In genomic region chrY:16157801-16158200, GRCh38 we compare ENCODE assay signal across 23 cellular contexts.
DNase-seq lines count a peak whose midpoint lies in the region; ATAC-seq and TF ChIP-seq lines count a peak whose summit lies in the region.
"Had no signal": no experiment of that assay in that cellular context is flagged by ENCODE, and none has a peak within 500 bp of the region (broad histone marks: within the 10 kb centered on the region; RNA-seq: fewer than 3 reads in every experiment).

No MANE protein-coding gene starts in this region.

- no peak overlapping the region for H3K4me3 Mint-ChIP-seq in activated T-cell treated with anti-CD3 and anti-CD28 coated beads, Interleukin-2, amount 50 U/mL, for 24 hours
- H3K4me3 Mint-ChIP-seq: CD14-positive monocyte; CD4-positive, alpha-beta T cell; CD8-positive, alpha-beta memory T cell; H9 had no signal

- TF ChIP-seq EP300 in esophagus muscularis mucosa (IDR thresholded peaks at IDR 0.05): no peak

- no peaks in the 10 kb centered on the region for H3K9me3 Mint-ChIP-seq in activated T-cell treated with anti-CD3 and anti-CD28 coated beads, Interleukin-2, amount 50 U/mL, for 24 hours
- H3K9me3 Mint-ChIP-seq: CD14-positive monocyte; CD4-positive, alpha-beta T cell; CD8-positive, alpha-beta memory T cell; H9 had no signal

- H3K36me3 ChIP-seq in esophagus muscularis mucosa: no peaks in the 10 kb centered on the region
- H3K36me3 ChIP-seq: BE2C; BLaER1 treated with 17β-estradiol and CSF1 and Interleukin-3, amounts not matched to agents 10 nM and 100 nM had no signal

- H3K27me3 ChIP-seq in foreskin keratinocyte (no peaks in the 10 kb centered on the region), esophagus muscularis mucosa (no peaks in the 10 kb centered on the region)
- H3K27me3 ChIP-seq: BE2C; BLaER1 treated with 17β-estradiol and CSF1 and Interleukin-3, amounts not matched to agents 10 nM and 100 nM had no signal

- ATAC-seq in foreskin keratinocyte: peak; percentile 50
- ATAC-seq: A549, HCT116 had no signal

- no peak overlapping the region for H3K27ac ChIP-seq in foreskin keratinocyte
- no peak overlapping the region for H3K27ac ChIP-seq in esophagus muscularis mucosa (replicated peaks in 1 of 4)
- H3K27ac ChIP-seq: 22Rv1; A549; BLaER1 treated with 17β-estradiol and CSF1 and Interleukin-3, amounts not matched to agents 10 nM and 100 nM; GM23248 had no signal

- H3K4me3 ChIP-seq in esophagus muscularis mucosa: no peak overlapping the region
- H3K4me3 ChIP-seq: A549; BLaER1 treated with 17β-estradiol and CSF1 and Interleukin-3, amounts not matched to agents 10 nM and 100 nM; GM23248 had no signal

- no peaks in the 10 kb centered on the region for H3K9me3 ChIP-seq in esophagus muscularis mucosa
- H3K9me3 ChIP-seq: A549; BE2C; BLaER1 treated with 17β-estradiol and CSF1 and Interleukin-3, amounts not matched to agents 10 nM and 100 nM had no signal

- no peaks in the 10 kb centered on the region for H3K4me1 Mint-ChIP-seq in activated T-cell treated with anti-CD3 and anti-CD28 coated beads, Interleukin-2, amount 50 U/mL, for 24 hours (ENCODE audit: low read depth)
- H3K4me1 Mint-ChIP-seq: CD14-positive monocyte; CD8-positive, alpha-beta memory T cell; H9 had no signal

- no peak for TF ChIP-seq POLR2A in esophagus muscularis mucosa (IDR thresholded peaks at IDR 0.05; ENCODE audit: low read depth)

- H3K36me3 Mint-ChIP-seq in activated T-cell treated with anti-CD3 and anti-CD28 coated beads, Interleukin-2, amount 50 U/mL, for 24 hours (ENCODE audit: low read depth): no peaks in the 10 kb centered on the region
- H3K36me3 Mint-ChIP-seq: CD14-positive monocyte; CD8-positive, alpha-beta memory T cell had no signal

- DNase-seq in A172 (ENCODE audit: low spot score) (peak; percentile 70), HS-5 (ENCODE audit: low read depth) (peak; percentile 25), NCI-H226 (peak; percentile 60), foreskin keratinocyte (peak; percentile 33 to 50), esophagus muscularis mucosa (ENCODE audit: extremely low spot score) (no peak), germinal center (ENCODE audit: low spot score) (no peak)
- DNase-seq in activated T-cell treated with anti-CD3 and anti-CD28 coated beads, Interleukin-2, amount 50 U/mL, for 24 hours: no peak
- DNase-seq: ACHN; AML-193; BE2C; Calu3; CD4-positive, alpha-beta T cell; CD8-positive, alpha-beta memory T cell; DMS53; DMS79 treated with DMSO at 0.1 percent for 48 hours; GF-D8; GM23248; H9 had no signal

- no peak overlapping the region for H3K27ac Mint-ChIP-seq in activated T-cell treated with anti-CD3 and anti-CD28 coated beads, Interleukin-2, amount 50 U/mL, for 24 hours
- H3K27ac Mint-ChIP-seq: CD14-positive monocyte; CD4-positive, alpha-beta T cell; CD8-positive, alpha-beta memory T cell; H9 had no signal

- TF ChIP-seq CTCF in foreskin keratinocyte (conservative IDR thresholded peaks at IDR 0.05): no peak
- no peak for TF ChIP-seq CTCF in esophagus muscularis mucosa (IDR thresholded peaks at IDR 0.05)

- WGBS in esophagus muscularis mucosa: no CpG with 5 or more reads among the region's 5 CpGs

- H3K4me1 ChIP-seq in foreskin keratinocyte (no peaks in the 10 kb centered on the region), esophagus muscularis mucosa (no peaks in the 10 kb centered on the region)
- H3K4me1 ChIP-seq: A549; BE2C; BLaER1 treated with 17β-estradiol and CSF1 and Interleukin-3, amounts not matched to agents 10 nM and 100 nM had no signal

- intact Hi-C loops in esophagus muscularis mucosa (cut with DNase I): no loop called here

- H3K27me3 Mint-ChIP-seq in activated T-cell treated with anti-CD3 and anti-CD28 coated beads, Interleukin-2, amount 50 U/mL, for 24 hours: no peaks in the 10 kb centered on the region
- H3K27me3 Mint-ChIP-seq: CD4-positive, alpha-beta T cell; CD8-positive, alpha-beta memory T cell had no signal

Comparison
In these comparisons a context has a peak if more than half of its experiments do, and no peak if none do; other contexts are left out.
1. DNase-seq: peak in A172 (single experiment), HS-5 (single experiment), NCI-H226 (single experiment) and foreskin keratinocyte (2 of 2); none in esophagus muscularis mucosa (single experiment), germinal center (single experiment) and activated T-cell treated with anti-CD3 and anti-CD28 coated beads, Interleukin-2, amount 50 U/mL, for 24 hours (single experiment).